In genomic region chr20:57526885-57527566, GRCh38 we compare ENCODE assay signal across 1 cellular context.
TF ChIP-seq lines count a peak whose summit lies in the region.

No MANE protein-coding gene starts in this region.

TF ChIP-seq in HepG2, 621 proteins besides CTCF, POLR2A, EP300 and RAD21 (continued from another document):
- TF ChIP-seq PRDM10 (CRISPR knock-in tag; IDR thresholded peaks at IDR 0.05; ENCODE audit: low read depth), result no peak
- no peak for TF ChIP-seq ZNF276 (CRISPR knock-in tag; IDR thresholded peaks at IDR 0.05; ENCODE audit: low read depth)
- TF ChIP-seq ZBTB3 (CRISPR knock-in tag; IDR thresholded peaks at IDR 0.05; ENCODE audit: borderline replicate concordance, low read depth), result no peak
- TF ChIP-seq, protein P1, sequence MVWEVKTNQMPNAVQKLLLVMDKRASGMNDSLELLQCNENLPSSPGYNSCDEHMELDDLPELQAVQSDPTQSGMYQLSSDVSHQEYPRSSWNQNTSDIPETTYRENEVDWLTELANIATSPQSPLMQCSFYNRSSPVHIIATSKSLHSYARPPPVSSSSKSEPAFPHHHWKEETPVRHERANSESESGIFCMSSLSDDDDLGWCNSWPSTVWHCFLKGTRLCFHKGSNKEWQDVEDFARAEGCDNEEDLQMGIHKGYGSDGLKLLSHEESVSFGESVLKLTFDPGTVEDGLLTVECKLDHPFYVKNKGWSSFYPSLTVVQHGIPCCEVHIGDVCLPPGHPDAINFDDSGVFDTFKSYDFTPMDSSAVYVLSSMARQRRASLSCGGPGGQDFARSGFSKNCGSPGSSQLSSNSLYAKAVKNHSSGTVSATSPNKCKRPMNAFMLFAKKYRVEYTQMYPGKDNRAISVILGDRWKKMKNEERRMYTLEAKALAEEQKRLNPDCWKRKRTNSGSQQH (CRISPR knock-in tag; IDR thresholded peaks at IDR 0.05; ENCODE audit: low read depth), result peak; percentile 17; the same call in 1 of the 2 replicates
- TF ChIP-seq, protein P2, sequence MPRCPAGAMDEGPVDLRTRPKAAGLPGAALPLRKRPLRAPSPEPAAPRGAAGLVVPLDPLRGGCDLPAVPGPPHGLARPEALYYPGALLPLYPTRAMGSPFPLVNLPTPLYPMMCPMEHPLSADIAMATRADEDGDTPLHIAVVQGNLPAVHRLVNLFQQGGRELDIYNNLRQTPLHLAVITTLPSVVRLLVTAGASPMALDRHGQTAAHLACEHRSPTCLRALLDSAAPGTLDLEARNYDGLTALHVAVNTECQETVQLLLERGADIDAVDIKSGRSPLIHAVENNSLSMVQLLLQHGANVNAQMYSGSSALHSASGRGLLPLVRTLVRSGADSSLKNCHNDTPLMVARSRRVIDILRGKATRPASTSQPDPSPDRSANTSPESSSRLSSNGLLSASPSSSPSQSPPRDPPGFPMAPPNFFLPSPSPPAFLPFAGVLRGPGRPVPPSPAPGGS (CRISPR knock-in tag; IDR thresholded peaks at IDR 0.05), result 0 out of 2 replicates have a peak, but pooled peaks have one; percentile 37
- TF ChIP-seq ZNF274 (CRISPR knock-in tag; IDR thresholded peaks at IDR 0.05), result peak; percentile 75; the same call in 1 of the 2 replicates
- TF ChIP-seq CEBPG (CRISPR knock-in tag; IDR thresholded peaks at IDR 0.05), result no peak
- TF ChIP-seq, protein P3, sequence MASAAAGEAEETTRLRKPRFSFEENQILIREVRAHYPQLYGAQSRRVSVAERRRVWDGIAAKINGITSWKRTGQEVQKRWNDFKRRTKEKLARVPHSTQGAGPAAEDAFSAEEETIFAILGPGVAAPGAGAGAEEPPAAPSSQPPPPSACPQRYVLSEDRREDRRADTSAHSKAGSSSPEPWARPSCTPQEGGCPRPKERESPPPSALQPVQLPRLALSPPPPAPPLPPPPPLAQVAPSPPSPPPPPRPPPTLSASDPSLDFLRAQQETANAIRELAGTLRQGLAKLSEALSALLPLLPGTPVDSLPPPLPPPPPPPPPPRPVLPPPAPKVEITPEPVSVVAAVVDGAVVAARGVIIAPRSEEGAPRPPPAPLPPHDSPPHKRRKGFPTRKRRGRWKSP (CRISPR knock-in tag; IDR thresholded peaks at IDR 0.05), result no peak
- TF ChIP-seq, protein P4, sequence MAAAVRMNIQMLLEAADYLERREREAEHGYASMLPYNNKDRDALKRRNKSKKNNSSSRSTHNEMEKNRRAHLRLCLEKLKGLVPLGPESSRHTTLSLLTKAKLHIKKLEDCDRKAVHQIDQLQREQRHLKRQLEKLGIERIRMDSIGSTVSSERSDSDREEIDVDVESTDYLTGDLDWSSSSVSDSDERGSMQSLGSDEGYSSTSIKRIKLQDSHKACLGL (CRISPR knock-in tag; IDR thresholded peaks at IDR 0.05), result no peak
- peak; percentile 66; the same call in 1 of the 2 replicates for TF ChIP-seq KDM5B (CRISPR knock-in tag; IDR thresholded peaks at IDR 0.05; ENCODE audit: borderline replicate concordance)
- no peak for TF ChIP-seq TEAD2 (CRISPR knock-in tag; IDR thresholded peaks at IDR 0.05)
- no peak for TF ChIP-seq GFI1 (CRISPR knock-in tag; IDR thresholded peaks at IDR 0.05; ENCODE audit: borderline replicate concordance)
- TF ChIP-seq HIVEP1 (CRISPR knock-in tag; IDR thresholded peaks at IDR 0.05), result 0 out of 2 replicates have a peak, but pooled peaks have one; percentile 16
- TF ChIP-seq ZNF230 (CRISPR knock-in tag; IDR thresholded peaks at IDR 0.05), result no peak
- peak; percentile 16 for TF ChIP-seq TEAD3 (CRISPR knock-in tag; optimal IDR thresholded peaks at IDR 0.05; ENCODE audit: borderline replicate concordance)
- no peak for TF ChIP-seq ETV6 (CRISPR knock-in tag; conservative IDR thresholded peaks at IDR 0.05)
- TF ChIP-seq EEA1 (CRISPR knock-in tag; IDR thresholded peaks at IDR 0.05; ENCODE audit: borderline replicate concordance), result no peak
- peak; percentile 42; the same call in 1 of the 2 replicates for TF ChIP-seq ZMYM3 (CRISPR knock-in tag; IDR thresholded peaks at IDR 0.05)
- TF ChIP-seq KDM1A (CRISPR knock-in tag; IDR thresholded peaks at IDR 0.05), result no peak
- no peak for TF ChIP-seq KDM5A (IDR thresholded peaks at IDR 0.05; ENCODE audit: borderline replicate concordance, low read length)
- TF ChIP-seq, protein P5, sequence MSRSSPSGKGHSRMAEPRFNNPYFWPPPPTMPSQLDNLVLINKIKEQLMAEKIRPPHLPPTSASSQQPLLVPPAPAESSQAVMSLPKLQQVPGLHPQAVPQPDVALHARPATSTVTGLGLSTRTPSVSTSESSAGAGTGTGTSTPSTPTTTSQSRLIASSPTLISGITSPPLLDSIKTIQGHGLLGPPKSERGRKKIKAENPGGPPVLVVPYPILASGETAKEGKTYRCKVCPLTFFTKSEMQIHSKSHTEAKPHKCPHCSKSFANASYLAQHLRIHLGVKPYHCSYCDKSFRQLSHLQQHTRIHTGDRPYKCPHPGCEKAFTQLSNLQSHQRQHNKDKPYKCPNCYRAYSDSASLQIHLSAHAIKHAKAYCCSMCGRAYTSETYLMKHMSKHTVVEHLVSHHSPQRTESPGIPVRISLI (CRISPR knock-in tag; IDR thresholded peaks at IDR 0.05; ENCODE audit: borderline replicate concordance), result peak; percentile 39; the same call in 1 of the 2 replicates
- peak; percentile 51; the same call in 1 of the 2 replicates for TF ChIP-seq CHD4 (IDR thresholded peaks at IDR 0.05; ENCODE audit: borderline replicate concordance, low read length)
- TF ChIP-seq RFX5 (IDR thresholded peaks at IDR 0.05; ENCODE audit: low read depth, low read length), result no peak
- no peak for TF ChIP-seq ETV5 (CRISPR knock-in tag; IDR thresholded peaks at IDR 0.05; ENCODE audit: borderline replicate concordance)
- TF ChIP-seq ZNF512B (CRISPR knock-in tag; IDR thresholded peaks at IDR 0.05; ENCODE audit: borderline replicate concordance), result 0 out of 2 replicates have a peak, but pooled peaks have one; percentile 42
- TF ChIP-seq, protein P6, sequence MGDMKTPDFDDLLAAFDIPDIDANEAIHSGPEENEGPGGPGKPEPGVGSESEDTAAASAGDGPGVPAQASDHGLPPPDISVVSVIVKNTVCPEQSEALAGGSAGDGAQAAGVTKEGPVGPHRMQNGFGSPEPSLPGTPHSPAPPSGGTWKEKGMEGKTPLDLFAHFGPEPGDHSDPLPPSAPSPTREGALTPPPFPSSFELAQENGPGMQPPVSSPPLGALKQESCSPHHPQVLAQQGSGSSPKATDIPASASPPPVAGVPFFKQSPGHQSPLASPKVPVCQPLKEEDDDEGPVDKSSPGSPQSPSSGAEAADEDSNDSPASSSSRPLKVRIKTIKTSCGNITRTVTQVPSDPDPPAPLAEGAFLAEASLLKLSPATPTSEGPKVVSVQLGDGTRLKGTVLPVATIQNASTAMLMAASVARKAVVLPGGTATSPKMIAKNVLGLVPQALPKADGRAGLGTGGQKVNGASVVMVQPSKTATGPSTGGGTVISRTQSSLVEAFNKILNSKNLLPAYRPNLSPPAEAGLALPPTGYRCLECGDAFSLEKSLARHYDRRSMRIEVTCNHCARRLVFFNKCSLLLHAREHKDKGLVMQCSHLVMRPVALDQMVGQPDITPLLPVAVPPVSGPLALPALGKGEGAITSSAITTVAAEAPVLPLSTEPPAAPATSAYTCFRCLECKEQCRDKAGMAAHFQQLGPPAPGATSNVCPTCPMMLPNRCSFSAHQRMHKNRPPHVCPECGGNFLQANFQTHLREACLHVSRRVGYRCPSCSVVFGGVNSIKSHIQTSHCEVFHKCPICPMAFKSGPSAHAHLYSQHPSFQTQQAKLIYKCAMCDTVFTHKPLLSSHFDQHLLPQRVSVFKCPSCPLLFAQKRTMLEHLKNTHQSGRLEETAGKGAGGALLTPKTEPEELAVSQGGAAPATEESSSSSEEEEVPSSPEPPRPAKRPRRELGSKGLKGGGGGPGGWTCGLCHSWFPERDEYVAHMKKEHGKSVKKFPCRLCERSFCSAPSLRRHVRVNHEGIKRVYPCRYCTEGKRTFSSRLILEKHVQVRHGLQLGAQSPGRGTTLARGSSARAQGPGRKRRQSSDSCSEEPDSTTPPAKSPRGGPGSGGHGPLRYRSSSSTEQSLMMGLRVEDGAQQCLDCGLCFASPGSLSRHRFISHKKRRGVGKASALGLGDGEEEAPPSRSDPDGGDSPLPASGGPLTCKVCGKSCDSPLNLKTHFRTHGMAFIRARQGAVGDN (CRISPR knock-in tag; IDR thresholded peaks at IDR 0.05), result peak; percentile 55
- TF ChIP-seq ZNF143 (CRISPR knock-in tag; IDR thresholded peaks at IDR 0.05), result no peak
- no peak for TF ChIP-seq LRRFIP1 (CRISPR knock-in tag; conservative IDR thresholded peaks at IDR 0.05)
- TF ChIP-seq ZNF503 (CRISPR knock-in tag; IDR thresholded peaks at IDR 0.05), result no peak
